15 cellular contexts compared by ENCODE assay signal in the genomic region with DNA sequence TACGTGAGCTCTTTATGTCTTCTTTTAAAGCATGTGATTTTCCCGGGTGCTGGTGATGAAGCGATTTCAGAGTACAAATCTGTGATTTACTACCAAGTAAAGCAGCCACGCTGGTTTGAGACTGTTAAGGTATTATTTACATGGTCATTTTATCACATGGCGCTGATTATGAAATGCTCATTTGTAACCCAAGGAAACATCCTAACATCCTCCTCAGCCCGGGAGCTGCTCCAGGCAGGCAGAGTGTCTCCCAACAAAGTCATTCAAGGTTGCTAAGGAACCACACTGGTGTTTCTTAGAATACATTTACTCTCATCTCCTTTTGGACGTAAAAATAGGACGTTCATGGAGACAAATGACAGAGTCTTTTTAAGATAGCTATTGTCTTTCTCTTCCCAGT.
A peak's percentile ranks its signal among the peaks of the same experiment; 100 is the strongest.
DNase-seq lines count a peak whose midpoint lies in the region; TF ChIP-seq lines count a peak whose summit lies in the region.
"Had no signal": no experiment of that assay in that cellular context is flagged by ENCODE, and none has a peak within 500 bp of the region (broad histone marks: within the 10 kb centered on the region; RNA-seq: fewer than 3 reads in every experiment).

No MANE protein-coding gene starts in this region.

- peak; percentile 55 for TF ChIP-seq EP300 in transverse colon (IDR thresholded peaks at IDR 0.05; ENCODE audit: low read depth)

- no peaks in the 10 kb centered on the region for H3K9me2 ChIP-seq in GM23248 (ENCODE audit: insufficient read depth)

- H3K79me2 ChIP-seq in GM23248 (ENCODE audit: insufficient read depth) (no peaks in the 10 kb centered on the region), fibroblast of lung (ENCODE audit: control insufficient read depth, insufficient read depth, low read length) (no peaks in the 10 kb centered on the region)

- H2AFZ ChIP-seq in GM23248 (no peak overlapping the region), fibroblast of lung (ENCODE audit: low read length) (no peak overlapping the region)

- intact Hi-C loops in transverse colon (cut with DNase I; ENCODE audit: low total_unique reads): no loop called here
- intact Hi-C loops in ascending aorta (cut with DNase I): no loop called here

- 37 to 40% methylated on average over 8 of the region's 8 CpGs for WGBS in GM23248 (ENCODE audit: low coverage in 1 of 2, low lambda C conversion rate in 2 of 2, missing lambda C conversion rate in 2 of 2), 2 experiments
- 75 to 81% methylated on average over 5 to 8 of the region's 8 CpGs for WGBS in transverse colon (ENCODE audit: low coverage in 1 of 2), 2 donors

- no peaks in the 10 kb centered on the region for H3F3A ChIP-seq in GM23248 (ENCODE audit: insufficient read depth)

- H3K9me3 ChIP-seq in GM23248 (ENCODE audit: low read depth) (no peaks in the 10 kb centered on the region), fibroblast of lung (ENCODE audit: control insufficient read depth, insufficient read depth, low read depth, low read length) (no peaks in the 10 kb centered on the region), muscle layer of colon (ENCODE audit: low read length) (no peaks in the 10 kb centered on the region), transverse colon (no peaks in the 10 kb centered on the region), ascending aorta (no peaks in the 10 kb centered on the region)

- H3K4me1 ChIP-seq in GM23248 (ENCODE audit: insufficient read depth): no peaks in the 10 kb centered on the region
- H3K4me1 ChIP-seq in fibroblast of lung (ENCODE audit: control insufficient read depth, extremely low read depth, insufficient read depth, low read length): peaks cover 3% of the 10 kb centered on the region
- peaks cover 15% of the 10 kb centered on the region for H3K4me1 ChIP-seq in muscle layer of colon (ENCODE audit: insufficient read depth, low read length)
- H3K4me1 ChIP-seq in transverse colon: peaks cover 0 to 4% (median 0%) of the 10 kb centered on the region in 4 donors
- H3K4me1 ChIP-seq in ascending aorta: no peaks in the 10 kb centered on the region

- TF ChIP-seq CTCF in fibroblast of lung (conservative IDR thresholded peaks at IDR 0.05 in 1 of 2, IDR thresholded peaks at IDR 0.05 in 1 of 2; ENCODE audit: low read depth in 1 of 2, low read length in 2 of 2) (no peak), transverse colon (IDR thresholded peaks at IDR 0.05) (no peak), ascending aorta (IDR thresholded peaks at IDR 0.05) (no peak)

- H4K20me1 ChIP-seq in GM23248 (ENCODE audit: insufficient read depth) (no peaks in the 10 kb centered on the region; the same call in 1 of the 2 replicates), fibroblast of lung (ENCODE audit: control insufficient read depth, extremely low read depth, insufficient read depth, low read length) (no peaks in the 10 kb centered on the region)

- no peaks in the 10 kb centered on the region for H3K27me3 ChIP-seq in GM23248 (replicated peaks; ENCODE audit: insufficient read depth)
- no peaks in the 10 kb centered on the region for H3K27me3 ChIP-seq in fibroblast of lung (ENCODE audit: control insufficient read depth, insufficient read depth, low read length)
- no peaks in the 10 kb centered on the region for H3K27me3 ChIP-seq in muscle layer of colon (ENCODE audit: control insufficient read depth in 1 of 2, insufficient read depth in 2 of 2, low read length in 2 of 2)
- H3K27me3 ChIP-seq in transverse colon: no peaks in the 10 kb centered on the region
- no peaks in the 10 kb centered on the region for H3K27me3 ChIP-seq in ascending aorta

- TF ChIP-seq POLR2A in transverse colon (IDR thresholded peaks at IDR 0.05): no peak

- DNase-seq in GM23248: peak; percentile 79
- DNase-seq in fibroblast of lung (ENCODE audit: low read depth in 2 of 2): peak in 1 of 2 donors; percentile 59
- DNase-seq in transverse colon: no peak
- no peak for DNase-seq in NCI-H510A (lab: John Stamatoyannopoulos, UW)
- DNase-seq in ascending aorta (ENCODE audit: low spot score in 2 of 2): no peak
- DNase-seq in activated CD4-positive, alpha-beta T cell treated with anti-CD3 and anti-CD28 coated beads, Interleukin-2, amount 50 U/mL, for 4 hours: no peak
- DNase-seq: activated CD4-positive, alpha-beta T cell treated with anti-CD3 and anti-CD28 coated beads for 48 hours; cortex of kidney; DMS153; Kasumi-1; kidney; NCI-H1105 treated with DMSO at 0.1 percent for 48 hours; small intestine; stimulated activated CD4-positive, alpha-beta T cell treated with anti-CD3 and anti-CD28 coated beads, Interleukin-4, amount 100 ng/mL, for 24 hours had no signal

- H3K27ac ChIP-seq in GM23248 (peak overlapping the region; percentile 53), fibroblast of lung (ENCODE audit: insufficient read depth, low read length) (peak overlapping the region; percentile 40), muscle layer of colon (ENCODE audit: low read depth, low read length) (peak overlapping the region; percentile 48), transverse colon (peak overlapping the region; percentile 34 to 74 (median 59)), ascending aorta (no peak overlapping the region)

- H3K9ac ChIP-seq in GM23248 (peak overlapping the region; percentile 42; the same call in 1 of the 2 replicates), fibroblast of lung (ENCODE audit: insufficient read depth, low read length) (no peak overlapping the region), muscle layer of colon (ENCODE audit: low read length) (no peak overlapping the region)

- H3K4me2 ChIP-seq in GM23248 (ENCODE audit: unreplicated experiment): no peak overlapping the region
- H3K4me2 ChIP-seq in fibroblast of lung (ENCODE audit: extremely low read depth, insufficient read depth, low read length): no peak overlapping the region

- H3K4me3 ChIP-seq in GM23248: no peak overlapping the region
- no peak overlapping the region for H3K4me3 ChIP-seq in fibroblast of lung (replicated peaks in 1 of 4; ENCODE audit: control extremely low read depth in 1 of 4, insufficient read depth in 1 of 4, low read depth in 3 of 4, low read length in 4 of 4)
- no peak overlapping the region for H3K4me3 ChIP-seq in muscle layer of colon (ENCODE audit: low read depth in 1 of 2, low read length in 2 of 2)
- no peak overlapping the region for H3K4me3 ChIP-seq in transverse colon
- no peak overlapping the region for H3K4me3 ChIP-seq in ascending aorta

- H3K36me3 ChIP-seq in GM23248 (ENCODE audit: low read depth): peaks cover 14% of the 10 kb centered on the region; the same call in 1 of the 2 replicates
- H3K36me3 ChIP-seq in fibroblast of lung (ENCODE audit: control insufficient read depth, insufficient read depth, low read length): peaks cover 10% of the 10 kb centered on the region
- H3K36me3 ChIP-seq in muscle layer of colon (ENCODE audit: insufficient read depth, low read length): peaks cover 18% of the 10 kb centered on the region
- peaks cover 0 to 7% (median 2%) of the 10 kb centered on the region in 4 donors for H3K36me3 ChIP-seq in transverse colon
- H3K36me3 ChIP-seq in ascending aorta: peaks cover 26 to 69% of the 10 kb centered on the region in 2 donors

- in situ Hi-C loops in GM23248 (cut with MboI) (no loop called here), transverse colon (cut with MboI; ENCODE audit: low pct_ligation_motif_present in 1 of 4, low pct_unique_long_range_greater_than_20kb in 1 of 4, low sequenced_read_pairs in 3 of 4) (no loop called here)

Comparison
In these comparisons a context has a peak if more than half of its experiments do, and no peak if none do; other contexts are left out.
1. H3K27ac ChIP-seq: peak in GM23248 (single experiment), fibroblast of lung (single experiment), muscle layer of colon (single experiment) and transverse colon (4 of 4); none in ascending aorta (0 of 2).